Comparison of ENCODE assay signal across 1 cellular context in genomic region chr17:1030684-1031557, GRCh38.
A peak's percentile ranks its signal among the peaks of the same experiment; 100 is the strongest.
TF ChIP-seq lines count a peak whose summit lies in the region.

No MANE protein-coding gene starts in this region.

TF ChIP-seq in SK-N-SH, 30 proteins besides CTCF, POLR2A, EP300 and RAD21:
- TF ChIP-seq TAF1 (IDR thresholded peaks at IDR 0.05; ENCODE audit: borderline replicate concordance, low read depth, low read length) = no peak
- TF ChIP-seq MEF2A (IDR thresholded peaks at IDR 0.05; ENCODE audit: borderline replicate concordance, low read depth) = no peak
- peak; percentile 84; the same call in 1 of the 2 replicates for TF ChIP-seq FOXJ3 (CRISPR knock-in tag; IDR thresholded peaks at IDR 0.05)
- TF ChIP-seq, protein P1, sequence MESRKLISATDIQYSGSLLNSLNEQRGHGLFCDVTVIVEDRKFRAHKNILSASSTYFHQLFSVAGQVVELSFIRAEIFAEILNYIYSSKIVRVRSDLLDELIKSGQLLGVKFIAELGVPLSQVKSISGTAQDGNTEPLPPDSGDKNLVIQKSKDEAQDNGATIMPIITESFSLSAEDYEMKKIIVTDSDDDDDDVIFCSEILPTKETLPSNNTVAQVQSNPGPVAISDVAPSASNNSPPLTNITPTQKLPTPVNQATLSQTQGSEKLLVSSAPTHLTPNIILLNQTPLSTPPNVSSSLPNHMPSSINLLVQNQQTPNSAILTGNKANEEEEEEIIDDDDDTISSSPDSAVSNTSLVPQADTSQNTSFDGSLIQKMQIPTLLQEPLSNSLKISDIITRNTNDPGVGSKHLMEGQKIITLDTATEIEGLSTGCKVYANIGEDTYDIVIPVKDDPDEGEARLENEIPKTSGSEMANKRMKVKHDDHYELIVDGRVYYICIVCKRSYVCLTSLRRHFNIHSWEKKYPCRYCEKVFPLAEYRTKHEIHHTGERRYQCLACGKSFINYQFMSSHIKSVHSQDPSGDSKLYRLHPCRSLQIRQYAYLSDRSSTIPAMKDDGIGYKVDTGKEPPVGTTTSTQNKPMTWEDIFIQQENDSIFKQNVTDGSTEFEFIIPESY (IDR thresholded peaks at IDR 0.05; ENCODE audit: borderline replicate concordance, low read depth) = no peak
- peak; percentile 58 for TF ChIP-seq RCOR1 (IDR thresholded peaks at IDR 0.05; ENCODE audit: low read length)
- peak; percentile 90 for TF ChIP-seq GATA2 (CRISPR knock-in tag; IDR thresholded peaks at IDR 0.05)
- peak; percentile 11 for TF ChIP-seq CHD2 (IDR thresholded peaks at IDR 0.05; ENCODE audit: low read length, partially characterized antibody)
